ENCODE assay signal across 19 cellular contexts in the genomic region with DNA sequence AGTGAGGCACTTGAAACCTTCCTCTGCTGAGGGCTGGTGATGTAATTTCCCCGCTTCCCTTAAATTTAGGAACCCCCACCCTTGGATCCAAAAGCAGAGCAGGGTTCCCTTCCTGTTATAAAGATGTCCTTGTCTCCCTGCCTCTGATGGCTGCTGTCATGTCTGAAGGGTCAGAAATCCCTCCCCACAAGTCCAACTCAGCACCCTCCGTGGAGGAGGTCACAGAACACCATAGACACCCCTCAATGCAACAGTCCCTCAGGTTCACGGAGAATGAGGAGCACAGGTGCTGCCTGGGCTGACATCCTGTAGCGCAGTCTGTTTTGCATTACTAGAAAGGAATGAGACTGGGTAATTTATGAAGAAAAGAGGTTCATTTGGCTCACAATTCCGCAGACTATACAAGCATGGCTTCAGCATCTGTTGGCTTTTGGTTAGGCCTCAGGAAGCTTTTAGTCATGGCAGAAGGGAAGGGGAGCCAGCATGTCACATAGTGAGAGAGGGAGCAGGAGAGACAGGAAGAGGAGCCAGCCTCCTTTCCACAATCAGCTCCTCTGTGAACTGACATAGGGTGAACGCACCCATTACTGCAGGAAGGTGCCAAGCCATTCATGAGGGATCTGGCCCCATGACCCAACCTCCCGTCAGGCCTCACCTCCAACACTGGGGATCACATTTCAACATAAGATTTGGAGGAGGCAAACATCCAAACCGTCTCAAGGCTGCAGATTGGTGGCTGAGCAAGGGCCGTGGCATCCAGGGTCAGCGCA.
A peak's percentile ranks its signal among the peaks of the same experiment; 100 is the strongest.
DNase-seq lines count a peak whose midpoint lies in the region; ATAC-seq and TF ChIP-seq lines count a peak whose summit lies in the region.
"Had no signal": no experiment of that assay in that cellular context is flagged by ENCODE, and none has a peak within 500 bp of the region (broad histone marks: within the 10 kb centered on the region; RNA-seq: fewer than 3 reads in every experiment).

No MANE protein-coding gene starts in this region.

- DNase-seq in SKM-1 treated with dmso at 0.1 percent for 144 hours (lab: John Stamatoyannopoulos, UW; ENCODE audit: unreplicated experiment) (peak; percentile 3), SKM-1 (lab: John Stamatoyannopoulos, UW; ENCODE audit: unreplicated experiment) (no peak), type B pancreatic cell (ENCODE audit: extremely low spot score, unreplicated experiment) (peak; percentile 42), T-helper 17 cell (no peak), G401 (ENCODE audit: low spot score) (no peak), NCI-H1436 (lab: John Stamatoyannopoulos, UW) (no peak)
- peak; percentile 22 for DNase-seq in activated CD8-positive, alpha-beta memory T cell treated with anti-CD3 and anti-CD28 coated beads, Interleukin-2, amount 50 U/mL, for 48 hours
- DNase-seq: activated T-cell treated with anti-CD3 and anti-CD28 coated beads, Interleukin-2, amount 50 U/mL, for 24 hours; BE2C; Calu3; mammary epithelial cell; NCI-H1105; NCI-H524 treated with DMSO at 0.1 percent for 48 hours; T-helper 1 cell had no signal

- no peak for TF ChIP-seq CTCF in type B pancreatic cell (conservative IDR thresholded peaks at IDR 0.05)

- H3K4me1 Mint-ChIP-seq in type B pancreatic cell (ENCODE audit: unreplicated experiment) (peaks cover 12% of the 10 kb centered on the region), T-helper 17 cell (peaks cover 4% of the 10 kb centered on the region)

- H3K27ac ChIP-seq in muscle layer of duodenum (ENCODE audit: low read length): peak overlapping the region; percentile 60
- H3K27ac ChIP-seq: 22Rv1 had no signal

- no peak overlapping the region for H3K4me3 Mint-ChIP-seq in type B pancreatic cell
- H3K4me3 Mint-ChIP-seq in T-helper 17 cell: no peak overlapping the region
- H3K4me3 Mint-ChIP-seq: activated naive CD8-positive, alpha-beta T cell; activated T-cell treated with anti-CD3 and anti-CD28 coated beads, Interleukin-2, amount 50 U/mL, for 24 hours; naive thymus-derived CD8-positive, alpha-beta T cell had no signal

- H3K36me3 Mint-ChIP-seq in type B pancreatic cell: no peaks in the 10 kb centered on the region
- H3K36me3 Mint-ChIP-seq in T-helper 17 cell (ENCODE audit: low read depth): no peaks in the 10 kb centered on the region
- H3K36me3 Mint-ChIP-seq: activated naive CD8-positive, alpha-beta T cell; naive thymus-derived CD8-positive, alpha-beta T cell had no signal

- H3K9me3 Mint-ChIP-seq in type B pancreatic cell: no peaks in the 10 kb centered on the region
- H3K9me3 Mint-ChIP-seq: activated T-cell treated with anti-CD3 and anti-CD28 coated beads, Interleukin-2, amount 50 U/mL, for 24 hours; naive thymus-derived CD8-positive, alpha-beta T cell had no signal

- no peak overlapping the region for H3K4me3 ChIP-seq in muscle layer of duodenum (ENCODE audit: low read depth in 1 of 2, low read length in 2 of 2)
- H3K4me3 ChIP-seq: spleen had no signal

- no peaks in the 10 kb centered on the region for H3K4me1 ChIP-seq in muscle layer of duodenum (ENCODE audit: control insufficient read depth in 1 of 2, insufficient read depth in 2 of 2, low read length in 2 of 2)
- H3K4me1 ChIP-seq: BE2C had no signal

- in situ Hi-C loops in G401 (cut with HindIII; ENCODE audit: low sequenced_read_pairs): no loop called here

- H3K27me3 Mint-ChIP-seq in type B pancreatic cell (peaks cover 17% of the 10 kb centered on the region), T-helper 17 cell (peaks cover 10% of the 10 kb centered on the region)
- H3K27me3 Mint-ChIP-seq: activated naive CD8-positive, alpha-beta T cell; activated T-cell treated with anti-CD3 and anti-CD28 coated beads, Interleukin-2, amount 50 U/mL, for 24 hours had no signal

- H3K36me3 ChIP-seq in muscle layer of duodenum (ENCODE audit: control insufficient read depth in 1 of 2, insufficient read depth in 2 of 2, low read length in 2 of 2): peaks cover 27 to 33% of the 10 kb centered on the region in 2 donors
- H3K36me3 ChIP-seq: BE2C had no signal

- no peak overlapping the region for H3K27ac Mint-ChIP-seq in type B pancreatic cell
- H3K27ac Mint-ChIP-seq in T-helper 17 cell: no peak overlapping the region
- H3K27ac Mint-ChIP-seq: activated naive CD8-positive, alpha-beta T cell; activated T-cell treated with anti-CD3 and anti-CD28 coated beads, Interleukin-2, amount 50 U/mL, for 24 hours; naive thymus-derived CD8-positive, alpha-beta T cell had no signal

- H3K9me3 ChIP-seq in muscle layer of duodenum (ENCODE audit: control insufficient read depth in 1 of 2, low read length in 2 of 2): no peaks in the 10 kb centered on the region
- no peaks in the 10 kb centered on the region for H3K9me3 ChIP-seq in T-helper 17 cell (ENCODE audit: control insufficient read depth, low read length, poor library complexity, severe bottlenecking)
- H3K9me3 ChIP-seq: BE2C, spleen had no signal

- ATAC-seq in T-helper 17 cell: no peak
- ATAC-seq: naive thymus-derived CD8-positive, alpha-beta T cell had no signal

- no peaks in the 10 kb centered on the region for H3K27me3 ChIP-seq in muscle layer of duodenum (ENCODE audit: low read depth, low read length)
- H3K27me3 ChIP-seq: BE2C, spleen had no signal

Comparison
In these comparisons a context has a peak if more than half of its experiments do, and no peak if none do; other contexts are left out.
1. DNase-seq: peak in SKM-1 treated with dmso at 0.1 percent for 144 hours (single experiment), activated CD8-positive, alpha-beta memory T cell treated with anti-CD3 and anti-CD28 coated beads, Interleukin-2, amount 50 U/mL, for 48 hours (single experiment) and type B pancreatic cell (single experiment); none in SKM-1 (single experiment), T-helper 17 cell (0 of 3), G401 (single experiment) and NCI-H1436 (single experiment).